ENCODE assay signal across 8 cellular contexts in genomic region chr13:49560270-49561063, GRCh38. TPM values are rescaled to one million over a fixed set of nuclear protein-coding genes. Genes with fewer than 3 reads are reported as not detected.
DNase-seq lines count a peak whose midpoint lies in the region; ATAC-seq and TF ChIP-seq lines count a peak whose summit lies in the region.
"Had no signal": no experiment of that assay in that cellular context is flagged by ENCODE, and none has a peak within 500 bp of the region (broad histone marks: within the 10 kb centered on the region; RNA-seq: fewer than 3 reads in every experiment).

No MANE protein-coding gene starts in this region.

- TF ChIP-seq EP300 in stomach (IDR thresholded peaks at IDR 0.05): no peak

- TF ChIP-seq POLR2A in stomach (IDR thresholded peaks at IDR 0.05): no peak

- WGBS in stomach, 5 donors: 24 to 37% (median 29%) methylated on average over 10 of the region's 10 CpGs
- WGBS in psoas muscle, 3 donors: 74 to 76% (median 75%) methylated on average over 10 of the region's 10 CpGs

- H3K9me3 ChIP-seq in right atrium auricular region: no peaks in the 10 kb centered on the region
- no peaks in the 10 kb centered on the region for H3K9me3 ChIP-seq in stomach
- no peaks in the 10 kb centered on the region for H3K9me3 ChIP-seq in tibial artery
- no peaks in the 10 kb centered on the region for H3K9me3 ChIP-seq in psoas muscle

- H3K4me1 ChIP-seq in right atrium auricular region (peaks cover 0 to 6% of the 10 kb centered on the region in 2 donors), stomach (peaks cover 0 to 17% (median 2%) of the 10 kb centered on the region in 4 donors), tibial artery (no peaks in the 10 kb centered on the region), psoas muscle (no peaks in the 10 kb centered on the region)

- H3K4me3 ChIP-seq in right atrium auricular region: no peak overlapping the region
- H3K4me3 ChIP-seq in stomach: no peak overlapping the region
- H3K4me3 ChIP-seq in tibial artery: no peak overlapping the region
- H3K4me3 ChIP-seq in psoas muscle: no peak overlapping the region

- H3K27ac ChIP-seq in right atrium auricular region (peak overlapping the region; percentile 41 to 65), stomach (peak overlapping the region in 2 of 5 donors; percentile 20 to 50), tibial artery (no peak overlapping the region), psoas muscle (no peak overlapping the region)

- ATAC-seq in psoas muscle: no peak

- no peaks in the 10 kb centered on the region for H3K27me3 ChIP-seq in right atrium auricular region
- no peaks in the 10 kb centered on the region for H3K27me3 ChIP-seq in stomach
- no peaks in the 10 kb centered on the region for H3K27me3 ChIP-seq in tibial artery
- no peaks in the 10 kb centered on the region for H3K27me3 ChIP-seq in psoas muscle (ENCODE audit: insufficient read depth in 3 of 3, low read length in 2 of 3)

- peak in 1 of 2 donors; percentile 25 for TF ChIP-seq CTCF in right atrium auricular region (IDR thresholded peaks at IDR 0.05)
- TF ChIP-seq CTCF in stomach (IDR thresholded peaks at IDR 0.05): no peak
- TF ChIP-seq CTCF in tibial artery (IDR thresholded peaks at IDR 0.05): peak in 1 of 2 experiments; percentile 15
- TF ChIP-seq CTCF in psoas muscle (IDR thresholded peaks at IDR 0.05): no peak

- peak; percentile 45 for DNase-seq in HCEC 1CT
- peak; percentile 71 for DNase-seq in SK-MEL-5 (ENCODE audit: low read depth, low spot score)
- DNase-seq in right atrium auricular region (ENCODE audit: low spot score): no peak
- peak; percentile 74 for DNase-seq in stomach
- DNase-seq in tibial artery: no peak
- no peak for DNase-seq in GM03348 (ENCODE audit: low spot score)
- no peak for DNase-seq in psoas muscle
- DNase-seq: NCI-H1694 treated with DMSO at 0.1 percent for 48 hours had no signal

- in situ Hi-C loops in SK-MEL-5 (cut with HindIII; ENCODE audit: low pct_unique_long_range_greater_than_20kb, low sequenced_read_pairs): no loop called here

- peaks cover 14% of the 10 kb centered on the region for H3K36me3 ChIP-seq in right atrium auricular region
- peaks cover 11 to 72% (median 55%) of the 10 kb centered on the region in 4 donors for H3K36me3 ChIP-seq in stomach
- peaks cover 23 to 45% (median 38%) of the 10 kb centered on the region in 3 donors for H3K36me3 ChIP-seq in tibial artery
- H3K36me3 ChIP-seq in psoas muscle (ENCODE audit: insufficient read depth in 1 of 2, low read depth in 1 of 2): peaks cover 0 to 70% of the 10 kb centered on the region in 2 donors

- intact Hi-C loops in stomach (cut with DNase I; ENCODE audit: low total_unique reads) (no loop called here), tibial artery (cut with DNase I; ENCODE audit: low total_unique reads) (no loop called here), psoas muscle (cut with DNase I) (no loop called here)

RNA-seq across cellular contexts. Expression of gene RCBTB1, which starts 24.9 kb away (rescaled TPM):
- total RNA-seq in SK-MEL-5 (2014; rRNA removed; shearing (Covaris generic)): 17.6 and 18.0 TPM in 2 replicates
- 21.7 and 29.3 TPM in 2 replicates for polyA plus RNA-seq in SK-MEL-5 (2015; cell fraction: cytosol; rRNA removed)
- 116 and 132 TPM in 2 replicates for polyA plus RNA-seq in SK-MEL-5 (2015; cell fraction: nucleus; rRNA removed)
- 10 to 100 TPM in 1 of 2 donors, 1 to 10 TPM in 1; 8.9 to 19.6 TPM for total RNA-seq in right atrium auricular region
- total RNA-seq in stomach: 10 to 100 TPM in 3 of 5 donors, 1 to 10 TPM in 2; 1.2 to 48.2 (median 13.0) TPM
- polyA plus RNA-seq in stomach: 1 to 10 TPM; 7.5 to 9.6 (median 9.2) TPM
- 1 to 10 TPM; 5.3 to 8.5 (median 7.4) TPM for total RNA-seq in psoas muscle
- 10 to 100 TPM in 1 of 3 donors, 1 to 10 TPM in 2; 2.2 to 12.6 (median 3.2) TPM for polyA plus RNA-seq in psoas muscle

Comparison
In these comparisons a context has a peak if more than half of its experiments do, and no peak if none do; other contexts are left out.
1. DNase-seq: peak in HCEC 1CT (single experiment), SK-MEL-5 (single experiment) and stomach (single experiment); none in right atrium auricular region (single experiment), tibial artery (0 of 2), GM03348 (single experiment) and psoas muscle (0 of 2).
2. H3K27ac ChIP-seq: peak in right atrium auricular region (2 of 2); none in tibial artery (0 of 2) and psoas muscle (single experiment).